Comparison of ENCODE assay signal across 10 cellular contexts in the genomic region with DNA sequence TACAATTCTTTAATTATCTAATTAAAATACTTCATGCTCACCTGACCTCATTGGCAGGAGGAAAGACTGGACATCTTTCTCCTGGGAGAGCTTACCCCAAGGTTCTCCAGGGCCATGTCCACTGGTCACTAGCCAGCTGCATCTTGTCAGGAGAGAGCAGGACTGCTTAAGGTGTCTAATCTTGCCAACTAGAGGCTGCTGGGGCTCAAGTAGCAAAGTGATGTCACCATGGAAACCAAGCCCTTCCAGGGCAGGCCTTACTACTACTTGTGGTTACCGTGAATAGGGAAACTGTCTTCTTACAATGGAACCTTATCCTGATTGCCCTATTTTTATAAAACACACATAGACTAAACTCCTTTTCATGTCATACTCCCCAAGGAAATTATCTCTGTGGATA.
"Had no signal": no experiment of that assay in that cellular context is flagged by ENCODE, and none has a peak within 500 bp of the region (broad histone marks: within the 10 kb centered on the region; RNA-seq: fewer than 3 reads in every experiment).

No MANE protein-coding gene starts in this region.

- H3K36me3 ChIP-seq: upper lobe of right lung had no signal

- ATAC-seq: left lobe of liver, upper lobe of right lung had no signal

- H3K27ac ChIP-seq: upper lobe of right lung had no signal

- DNase-seq: activated effector memory CD4-positive, alpha-beta T cell treated with Interleukin-2 at 50 U/mL for 16 hours; activated T-cell treated with anti-CD3 and anti-CD28 coated beads, Interleukin-2, amount 50 U/mL, for 24 hours; amniotic stem cell; cerebellar nuclear complex; hypothalamus; immature natural killer cell; mesenchymal stem cell; stimulated activated CD4-positive, alpha-beta T cell treated with anti-CD3 and anti-CD28 coated beads, Interleukin-4, amount 100 ng/mL, for 24 hours; upper lobe of right lung had no signal

- H3K27me3 ChIP-seq: upper lobe of right lung had no signal

- H3K4me3 ChIP-seq: upper lobe of right lung had no signal

- H3K9me3 ChIP-seq: upper lobe of right lung had no signal

- H3K4me1 ChIP-seq: upper lobe of right lung had no signal
